1 cellular context compared by ENCODE assay signal in the genomic region with DNA sequence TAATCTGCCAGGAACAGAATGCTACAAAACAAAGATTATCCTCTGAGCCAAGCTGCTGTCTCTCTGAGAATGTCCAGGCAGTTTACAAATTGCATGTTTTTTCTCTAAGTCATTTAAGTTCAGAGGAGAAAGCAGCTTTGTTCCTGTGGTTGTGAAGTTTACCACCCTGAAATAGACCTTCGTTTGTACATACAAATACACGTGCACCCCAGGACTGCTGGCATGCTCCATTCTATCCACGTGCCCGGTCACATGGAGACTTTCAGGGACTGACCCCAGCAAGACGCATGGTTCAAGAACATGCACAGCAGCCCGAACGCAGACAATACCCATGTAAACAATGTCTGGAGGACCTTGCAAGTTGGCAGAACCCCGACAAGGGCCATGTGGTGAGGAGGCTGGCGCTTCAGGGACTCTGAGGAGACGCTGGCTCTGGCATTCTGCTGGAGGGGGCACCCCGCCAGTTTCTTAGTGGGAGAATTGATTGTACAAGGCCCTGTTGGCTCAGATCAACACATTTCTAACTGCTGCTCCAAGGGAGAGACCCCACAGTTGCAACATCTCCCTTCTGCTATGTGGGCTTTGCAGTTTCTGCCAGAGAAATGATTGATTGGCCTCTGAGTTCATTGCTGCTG.
TF ChIP-seq lines count a peak whose summit lies in the region.

No MANE protein-coding gene starts in this region.

TF ChIP-seq in IMR-90, 13 proteins besides CTCF, POLR2A, EP300 and RAD21 (continued from another document):
- TF ChIP-seq, protein P1, sequence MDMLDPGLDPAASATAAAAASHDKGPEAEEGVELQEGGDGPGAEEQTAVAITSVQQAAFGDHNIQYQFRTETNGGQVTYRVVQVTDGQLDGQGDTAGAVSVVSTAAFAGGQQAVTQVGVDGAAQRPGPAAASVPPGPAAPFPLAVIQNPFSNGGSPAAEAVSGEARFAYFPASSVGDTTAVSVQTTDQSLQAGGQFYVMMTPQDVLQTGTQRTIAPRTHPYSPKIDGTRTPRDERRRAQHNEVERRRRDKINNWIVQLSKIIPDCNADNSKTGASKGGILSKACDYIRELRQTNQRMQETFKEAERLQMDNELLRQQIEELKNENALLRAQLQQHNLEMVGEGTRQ (IDR thresholded peaks at IDR 0.05; ENCODE audit: low read depth, low read length): peak; percentile 81
- TF ChIP-seq CEBPB (IDR thresholded peaks at IDR 0.05; ENCODE audit: low read depth, low read length) (0 out of 2 replicates have a peak, but pooled peaks have one; percentile 12), MXI1 (IDR thresholded peaks at IDR 0.05; ENCODE audit: borderline replicate concordance, low read depth, low read length) (peak; percentile 86; the same call in 1 of the 2 replicates), MAFK (IDR thresholded peaks at IDR 0.05; ENCODE audit: low read depth, low read length) (no peak), SMC3 (IDR thresholded peaks at IDR 0.05; ENCODE audit: low read depth, low read length) (no peak), NFE2L2 (IDR thresholded peaks at IDR 0.05; ENCODE audit: low read depth, low read length) (no peak), RCOR1 (IDR thresholded peaks at IDR 0.05; ENCODE audit: insufficient replicate concordance, low read length) (no peak), BHLHE40 (IDR thresholded peaks at IDR 0.05; ENCODE audit: low read depth, low read length) (peak; percentile 73; the same call in 1 of the 2 replicates), RFX5 (IDR thresholded peaks at IDR 0.05; ENCODE audit: low read depth, low read length) (no peak)
- TF ChIP-seq, protein P2, sequence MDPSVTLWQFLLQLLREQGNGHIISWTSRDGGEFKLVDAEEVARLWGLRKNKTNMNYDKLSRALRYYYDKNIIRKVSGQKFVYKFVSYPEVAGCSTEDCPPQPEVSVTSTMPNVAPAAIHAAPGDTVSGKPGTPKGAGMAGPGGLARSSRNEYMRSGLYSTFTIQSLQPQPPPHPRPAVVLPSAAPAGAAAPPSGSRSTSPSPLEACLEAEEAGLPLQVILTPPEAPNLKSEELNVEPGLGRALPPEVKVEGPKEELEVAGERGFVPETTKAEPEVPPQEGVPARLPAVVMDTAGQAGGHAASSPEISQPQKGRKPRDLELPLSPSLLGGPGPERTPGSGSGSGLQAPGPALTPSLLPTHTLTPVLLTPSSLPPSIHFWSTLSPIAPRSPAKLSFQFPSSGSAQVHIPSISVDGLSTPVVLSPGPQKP (IDR thresholded peaks at IDR 0.05; ENCODE audit: borderline replicate concordance, low read depth, low read length): no peak
